In genomic region chr3:113019182-113020137, GRCh38 we compare ENCODE assay signal across 8 cellular contexts. TPM values are rescaled to one million over a fixed set of nuclear protein-coding genes. Genes with fewer than 3 reads are reported as not detected.
DNase-seq lines count a peak whose midpoint lies in the region; ATAC-seq and TF ChIP-seq lines count a peak whose summit lies in the region.

No MANE protein-coding gene starts in this region.

- H3K27me3 ChIP-seq in left ventricle myocardium inferior (ENCODE audit: low read depth): no peaks in the 10 kb centered on the region
- H3K27me3 ChIP-seq in upper lobe of right lung: no peaks in the 10 kb centered on the region

- peak; percentile 93 for ATAC-seq in HG02870 (IDR thresholded peaks at IDR 0.05; ENCODE audit: unreplicated experiment)
- ATAC-seq in T-cell (replicated peaks in 1 of 4): peak; percentile 85 to 89 (median 87)
- peak; percentile 99 for ATAC-seq in upper lobe of right lung

- H3K27ac Mint-ChIP-seq in T-cell: peak overlapping the region; percentile 90 to 92

- CTCF ChIA-PET in T-cell (lab: Charles Lee): interaction anchor here (0.9 to 2.1 kb wide), 9 partner anchors 13 to 45 kb away, joined by 3 to 13 read pairs (median 5); partner anchors contain the start of genes CD200R1 (in 1 of the 2) and GTPBP8 (in 1 of the 2)

- H3K9me3 ChIP-seq in left ventricle myocardium inferior (replicated peaks) (no peaks in the 10 kb centered on the region), upper lobe of right lung (no peaks in the 10 kb centered on the region)

- H3K36me3 Mint-ChIP-seq in T-cell: peaks cover 27% of the 10 kb centered on the region

- H3K4me3 ChIP-seq in left ventricle myocardium inferior (peak overlapping the region; percentile 83), upper lobe of right lung (peak overlapping the region; percentile 95)

- intact Hi-C loops in left ventricle myocardium inferior (cut with micrococcal nuclease) (no loop called here), posterior vena cava (cut with DNase I) (no loop called here), upper lobe of right lung (cut with DNase I) (no loop called here)

- no peaks in the 10 kb centered on the region for H3K9me3 Mint-ChIP-seq in T-cell

- in situ Hi-C loops in GM13977 (cut with MboI; ENCODE audit: low pct_unique_long_range_greater_than_20kb, low sequenced_read_pairs, unreplicated experiment): no loop called here

- peaks cover 55% of the 10 kb centered on the region for H3K4me1 ChIP-seq in left ventricle myocardium inferior
- peaks cover 20% of the 10 kb centered on the region for H3K4me1 ChIP-seq in upper lobe of right lung

- H3K27ac ChIP-seq in left ventricle myocardium inferior (replicated peaks) (peak overlapping the region; percentile 97), upper lobe of right lung (peak overlapping the region; percentile 91)

- TF ChIP-seq CTCF in GM13977 (IDR thresholded peaks at IDR 0.05; ENCODE audit: extremely low read depth, insufficient read depth, missing control alignments) (no peak), left ventricle myocardium inferior (IDR thresholded peaks at IDR 0.05; ENCODE audit: borderline replicate concordance) (no peak), upper lobe of right lung (IDR thresholded peaks at IDR 0.05) (no peak)

- H3K27me3 Mint-ChIP-seq in T-cell: no peaks in the 10 kb centered on the region

- H3K36me3 ChIP-seq in left ventricle myocardium inferior (peaks cover 21% of the 10 kb centered on the region), upper lobe of right lung (peaks cover 23% of the 10 kb centered on the region)

- DNase-seq in GM13977 (ENCODE audit: low spot score) (peak; percentile 92), NCI-H146 (lab: John Stamatoyannopoulos, UW) (peak; percentile 98), T-cell (peak; percentile 55 to 84 (median 77)), amygdala (lab: John Stamatoyannopoulos, UW) (peak; percentile 53 to 98 (median 90)), left ventricle myocardium inferior (peak; percentile 92), posterior vena cava (ENCODE audit: low spot score) (peak; percentile 97), upper lobe of right lung (peak; percentile 95)

- H3K4me3 Mint-ChIP-seq in T-cell: peak overlapping the region; percentile 86 to 95 (median 94)

- POLR2A ChIA-PET in T-cell (lab: Charles Lee): interaction anchor here (0.6 to 2.7 kb wide), 8 partner anchors 9 to 1199 kb away, joined by 3 to 21 read pairs (median 4); partner anchors contain the start of gene GTPBP8 (in 1 of the 2)

- H3K4me1 Mint-ChIP-seq in T-cell: peaks cover 57 to 85% (median 73%) of the 10 kb centered on the region in 3 donors

RNA-seq across cellular contexts. Expression of gene GTPBP8, which starts 28.7 kb away (rescaled TPM):
- total RNA-seq in T-cell: 10 to 100 TPM; 17.2 to 31.3 (median 27.5) TPM
- total RNA-seq in left ventricle myocardium inferior: 28.5 TPM
- 10 to 100 TPM; 11.1 to 15.0 TPM for total RNA-seq in posterior vena cava
- total RNA-seq in upper lobe of right lung: 12.3 TPM

RNA-seq across cellular contexts. Expression of gene CD200R1, which starts 44.6 kb away (rescaled TPM):
- total RNA-seq in T-cell: 10 to 100 TPM; 10.1 to 20.4 (median 11.9) TPM
- 0.82 TPM for total RNA-seq in left ventricle myocardium inferior
- total RNA-seq in posterior vena cava: 1 to 10 TPM; 1.3 to 2.2 TPM
- 1.9 TPM for total RNA-seq in upper lobe of right lung

Comparison
In these comparisons a context has a peak if more than half of its experiments do, and no peak if none do; other contexts are left out.
1. Peak in every context shown above with its lines: DNase-seq, ATAC-seq, H3K4me3 ChIP-seq and H3K27ac ChIP-seq.